1 cellular context compared by ENCODE assay signal in the genomic region with DNA sequence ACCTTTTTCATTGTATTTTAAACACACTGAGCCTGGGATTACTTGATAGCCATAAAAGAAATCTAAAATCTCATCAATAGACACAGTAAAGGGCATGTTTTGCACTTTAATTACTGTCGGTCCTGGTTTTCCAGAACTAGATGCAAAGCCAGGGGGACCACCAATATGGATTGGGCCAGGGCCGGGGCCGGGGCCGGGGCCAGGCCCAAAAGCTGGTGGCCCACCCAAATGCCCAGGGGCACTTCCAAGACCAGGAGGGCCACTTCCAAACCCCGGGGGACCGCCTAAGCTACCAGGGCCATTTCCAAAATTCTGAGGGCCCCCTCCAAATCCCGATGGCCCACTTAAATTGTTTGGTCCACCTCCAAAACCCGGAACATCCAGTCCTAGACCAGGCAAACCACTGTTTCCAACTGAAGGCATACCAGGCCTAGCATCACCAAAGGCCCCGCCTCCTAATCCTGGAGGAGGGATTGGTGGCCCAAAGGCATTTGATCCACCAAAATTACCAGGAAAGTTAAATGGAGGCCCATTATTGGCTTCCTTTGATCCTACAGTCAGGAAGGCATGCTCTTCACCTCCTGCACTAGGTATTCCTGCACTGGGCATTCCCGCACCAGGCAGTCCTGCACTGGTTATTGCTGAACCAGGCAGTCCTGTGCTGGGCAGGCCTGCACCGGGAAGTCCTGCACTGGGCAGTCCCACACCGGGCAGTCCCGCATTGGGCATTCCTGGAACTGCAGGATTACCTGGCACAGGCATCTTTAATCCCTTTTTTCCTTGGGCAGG.
TF ChIP-seq lines count a peak whose summit lies in the region.

No MANE protein-coding gene starts in this region.

TF ChIP-seq in K562, 482 proteins besides CTCF, POLR2A, EP300 and RAD21:
- no peak for TF ChIP-seq SRSF9 (IDR thresholded peaks at IDR 0.05; ENCODE audit: borderline replicate concordance, low read depth, low read length)
- no peak for TF ChIP-seq NCOA1 (IDR thresholded peaks at IDR 0.05; ENCODE audit: low read depth)
- no peak for TF ChIP-seq ARID4B (CRISPR knock-in tag; IDR thresholded peaks at IDR 0.05)
- TF ChIP-seq NR4A1 (CRISPR knock-in tag; IDR thresholded peaks at IDR 0.05): no peak
- TF ChIP-seq NR4A1 (tag; IDR thresholded peaks at IDR 0.05): no peak
- TF ChIP-seq RBFOX2 (IDR thresholded peaks at IDR 0.05; ENCODE audit: low read depth, low read length): 0 out of 2 replicates have a peak, but pooled peaks have one; percentile 42
- TF ChIP-seq, protein P1, sequence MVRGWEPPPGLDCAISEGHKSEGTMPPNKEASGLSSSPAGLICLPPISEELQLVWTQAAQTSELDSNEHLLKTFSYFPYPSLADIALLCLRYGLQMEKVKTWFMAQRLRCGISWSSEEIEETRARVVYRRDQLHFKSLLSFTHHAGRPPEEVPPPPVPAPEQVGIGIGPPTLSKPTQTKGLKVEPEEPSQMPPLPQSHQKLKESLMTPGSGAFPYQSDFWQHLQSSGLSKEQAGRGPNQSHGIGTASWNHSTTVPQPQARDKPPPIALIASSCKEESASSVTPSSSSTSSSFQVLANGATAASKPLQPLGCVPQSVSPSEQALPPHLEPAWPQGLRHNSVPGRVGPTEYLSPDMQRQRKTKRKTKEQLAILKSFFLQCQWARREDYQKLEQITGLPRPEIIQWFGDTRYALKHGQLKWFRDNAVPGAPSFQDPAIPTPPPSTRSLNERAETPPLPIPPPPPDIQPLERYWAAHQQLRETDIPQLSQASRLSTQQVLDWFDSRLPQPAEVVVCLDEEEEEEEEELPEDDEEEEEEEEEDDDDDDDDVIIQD (CRISPR knock-in tag; IDR thresholded peaks at IDR 0.05): no peak
- no peak for TF ChIP-seq GATA2 (CRISPR knock-in tag; IDR thresholded peaks at IDR 0.05)
- TF ChIP-seq POLR2G (IDR thresholded peaks at IDR 0.05; ENCODE audit: low read depth, low read length): peak; percentile 44
- TF ChIP-seq SMARCA4 (IDR thresholded peaks at IDR 0.05): no peak
- no peak for TF ChIP-seq ETV1 (tag; conservative IDR thresholded peaks at IDR 0.05; ENCODE audit: low read depth)
- 0 out of 2 replicates have a peak, but pooled peaks have one; percentile 37 for TF ChIP-seq POLR2AphosphoS5 (IDR thresholded peaks at IDR 0.05; ENCODE audit: control insufficient read depth, insufficient read depth, low read depth, low read length)
- no peak for TF ChIP-seq ZNF589 (CRISPR knock-in tag; IDR thresholded peaks at IDR 0.05; ENCODE audit: low read depth)
- TF ChIP-seq PHF21A (IDR thresholded peaks at IDR 0.05; ENCODE audit: borderline replicate concordance, low read depth): no peak
- TF ChIP-seq CBX3 (IDR thresholded peaks at IDR 0.05; ENCODE audit: borderline replicate concordance in 1 of 2, low read length in 2 of 2): no peak
- TF ChIP-seq, protein P2, sequence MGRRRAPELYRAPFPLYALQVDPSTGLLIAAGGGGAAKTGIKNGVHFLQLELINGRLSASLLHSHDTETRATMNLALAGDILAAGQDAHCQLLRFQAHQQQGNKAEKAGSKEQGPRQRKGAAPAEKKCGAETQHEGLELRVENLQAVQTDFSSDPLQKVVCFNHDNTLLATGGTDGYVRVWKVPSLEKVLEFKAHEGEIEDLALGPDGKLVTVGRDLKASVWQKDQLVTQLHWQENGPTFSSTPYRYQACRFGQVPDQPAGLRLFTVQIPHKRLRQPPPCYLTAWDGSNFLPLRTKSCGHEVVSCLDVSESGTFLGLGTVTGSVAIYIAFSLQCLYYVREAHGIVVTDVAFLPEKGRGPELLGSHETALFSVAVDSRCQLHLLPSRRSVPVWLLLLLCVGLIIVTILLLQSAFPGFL (CRISPR knock-in tag; IDR thresholded peaks at IDR 0.05): no peak
- TF ChIP-seq SUPT5H (IDR thresholded peaks at IDR 0.05): no peak; the same call in 1 of the 2 replicates
- peak; percentile 42 for TF ChIP-seq POLR2B (IDR thresholded peaks at IDR 0.05; ENCODE audit: low read depth, partially characterized antibody)
- TF ChIP-seq RBM15 (IDR thresholded peaks at IDR 0.05; ENCODE audit: insufficient read depth, low read length): no peak
- TF ChIP-seq CLOCK (CRISPR knock-in tag; IDR thresholded peaks at IDR 0.05; ENCODE audit: borderline replicate concordance): no peak
- TF ChIP-seq, protein P3, sequence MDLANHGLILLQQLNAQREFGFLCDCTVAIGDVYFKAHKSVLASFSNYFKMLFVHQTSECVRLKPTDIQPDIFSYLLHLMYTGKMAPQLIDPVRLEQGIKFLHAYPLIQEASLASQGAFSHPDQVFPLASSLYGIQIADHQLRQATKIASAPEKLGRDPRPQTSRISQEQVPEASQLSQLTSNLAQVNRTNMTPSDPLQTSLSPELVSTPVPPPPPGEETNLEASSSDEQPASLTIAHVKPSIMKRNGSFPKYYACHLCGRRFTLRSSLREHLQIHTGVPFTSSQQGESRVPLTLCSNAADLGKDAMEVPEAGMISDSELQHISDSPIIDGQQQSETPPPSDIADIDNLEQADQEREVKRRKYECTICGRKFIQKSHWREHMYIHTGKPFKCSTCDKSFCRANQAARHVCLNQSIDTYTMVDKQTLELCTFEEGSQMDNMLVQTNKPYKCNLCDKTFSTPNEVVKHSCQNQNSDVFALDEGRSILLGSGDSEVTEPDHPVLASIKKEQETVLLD (IDR thresholded peaks at IDR 0.05): no peak
- TF ChIP-seq, protein P4, sequence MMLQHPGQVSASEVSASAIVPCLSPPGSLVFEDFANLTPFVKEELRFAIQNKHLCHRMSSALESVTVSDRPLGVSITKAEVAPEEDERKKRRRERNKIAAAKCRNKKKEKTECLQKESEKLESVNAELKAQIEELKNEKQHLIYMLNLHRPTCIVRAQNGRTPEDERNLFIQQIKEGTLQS (IDR thresholded peaks at IDR 0.05): no peak
- TF ChIP-seq, protein P4 (CRISPR knock-in tag; conservative IDR thresholded peaks at IDR 0.05): no peak
- no peak for TF ChIP-seq KAT2B (IDR thresholded peaks at IDR 0.05; ENCODE audit: low read depth, low read length)
- no peak for TF ChIP-seq RFX7 (CRISPR knock-in tag; IDR thresholded peaks at IDR 0.05)
- TF ChIP-seq ZNF311 (CRISPR knock-in tag; IDR thresholded peaks at IDR 0.05): no peak
- TF ChIP-seq KDM4B (IDR thresholded peaks at IDR 0.05; ENCODE audit: borderline replicate concordance in 2 of 2, low read depth in 1 of 2): no peak
- TF ChIP-seq U2AF1 (optimal IDR thresholded peaks at IDR 0.05; ENCODE audit: low read depth, low read length): no peak
- no peak for TF ChIP-seq MED1 (CRISPR knock-in tag; IDR thresholded peaks at IDR 0.05; ENCODE audit: borderline replicate concordance)
